ENCODE assay signal across 10 cellular contexts in the genomic region with DNA sequence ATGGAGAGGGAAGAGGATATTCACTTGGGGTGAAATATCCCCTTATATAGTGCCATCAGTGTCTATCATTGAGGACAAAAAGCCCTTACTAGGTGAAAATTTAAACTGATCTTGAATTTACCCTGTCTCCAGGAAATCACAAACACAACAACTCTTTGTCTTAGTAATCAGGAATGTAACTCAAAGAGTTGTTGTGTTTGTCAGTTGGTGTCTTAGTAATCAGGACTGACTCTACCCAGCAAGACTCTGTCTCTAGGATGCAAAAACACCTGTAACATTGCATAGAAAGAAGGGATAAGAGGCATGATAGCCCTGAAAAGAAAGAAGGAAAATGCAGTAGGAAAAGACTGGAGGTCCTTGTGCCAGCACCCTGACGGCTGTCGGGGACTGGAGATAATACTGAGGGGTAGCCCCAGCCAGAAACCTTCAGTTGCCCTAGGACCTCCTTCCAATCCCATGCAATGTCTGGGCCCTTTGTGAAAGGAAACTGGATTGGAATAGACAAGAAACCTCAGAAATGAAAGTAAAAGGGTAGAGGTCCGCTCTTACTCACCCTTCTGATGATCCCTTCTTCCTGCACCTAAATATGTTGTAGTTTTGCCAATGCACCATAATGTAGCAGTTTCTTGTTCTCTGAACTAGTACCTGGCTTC. TPM values are rescaled to one million over a fixed set of nuclear protein-coding genes. Genes with fewer than 3 reads are reported as not detected.
DNase-seq lines count a peak whose midpoint lies in the region; ATAC-seq, FAIRE-seq and TF ChIP-seq lines count a peak whose summit lies in the region.
"Had no signal": no experiment of that assay in that cellular context is flagged by ENCODE, and none has a peak within 500 bp of the region (broad histone marks: within the 10 kb centered on the region; RNA-seq: fewer than 3 reads in every experiment).

No MANE protein-coding gene starts in this region.

- peak; percentile 38 for FAIRE-seq in GM12891 (lab: Jason Lieb, UNC)
- FAIRE-seq: colon, G401.6 had no signal

- no peaks in the 10 kb centered on the region for H3K27me3 ChIP-seq in right cardiac atrium (ENCODE audit: control insufficient read depth, insufficient read depth)

- H3K4me3 ChIP-seq in OCI-LY7 (ENCODE audit: low read depth, low read length, poor library complexity, severe bottlenecking) (no peak overlapping the region), right cardiac atrium (ENCODE audit: low read length) (peak overlapping the region; percentile 27)

- CTCF ChIA-PET in OCI-LY7 (lab: Charles Lee; ENCODE audit: unreplicated experiment), result interaction anchor here (0.6 kb wide), 1 partner anchor 300 kb away, joined by 3 read pairs; no protein-coding TSS in a partner anchor

- WGBS in right cardiac atrium, result 65% methylated on average over 3 of the region's 3 CpGs

- POLR2A ChIA-PET in OCI-LY7 (lab: Charles Lee), result interaction anchor here (0.5 to 1.5 kb wide), 7 partner anchors 10 to 251 kb away, joined by 3 to 6 read pairs (median 4); a partner anchor contains a TSS

- H2AFZ ChIP-seq in OCI-LY7 (ENCODE audit: low read length), result no peak overlapping the region

- ATAC-seq in GM21515 (IDR thresholded peaks at IDR 0.05; ENCODE audit: unreplicated experiment), result peak; percentile 51
- ATAC-seq in right cardiac atrium, result peak; percentile 42 to 51

- H4K20me1 ChIP-seq in OCI-LY7 (ENCODE audit: insufficient read depth, low read length), result peaks cover 3% of the 10 kb centered on the region; the same call in 1 of the 2 replicates

- H3K79me2 ChIP-seq in OCI-LY7 (ENCODE audit: insufficient read depth, low read depth, low read length), result no peaks in the 10 kb centered on the region

- peaks cover 25% of the 10 kb centered on the region for H3K36me3 ChIP-seq in OCI-LY7 (ENCODE audit: insufficient read depth, low read length)

- H3K9me3 ChIP-seq in OCI-LY7 (ENCODE audit: low read length) (peaks cover 20% of the 10 kb centered on the region; the same call in 1 of the 2 replicates), right cardiac atrium (ENCODE audit: control insufficient read depth, low read length) (no peaks in the 10 kb centered on the region)

- no peaks in the 10 kb centered on the region for H3K4me1 ChIP-seq in OCI-LY7 (ENCODE audit: insufficient read depth, low read length, poor library complexity, severe bottlenecking)
- no peaks in the 10 kb centered on the region for H3K4me1 ChIP-seq in right cardiac atrium (ENCODE audit: control insufficient read depth, insufficient read depth, low read length)

- BruUV-seq in OCI-LY7 (replicated peaks; lab: Mats Ljungman, UMichigan), result no TSS peak

- TF ChIP-seq POLR2A in GM12891 (IDR thresholded peaks at IDR 0.05; ENCODE audit: low read depth, low read length), result no peak

- H3K27ac ChIP-seq in OCI-LY7 (ENCODE audit: low read depth, low read length, poor library complexity, severe bottlenecking), result no peak overlapping the region
- no peak overlapping the region for H3K27ac ChIP-seq in right cardiac atrium (ENCODE audit: low read length)

- H3K4me2 ChIP-seq in OCI-LY7 (ENCODE audit: low read length), result no peak overlapping the region

- peak; percentile 11; the same call in 1 of the 2 replicates for TF ChIP-seq CTCF in OCI-LY7 (conservative IDR thresholded peaks at IDR 0.05; ENCODE audit: low read length)

- DNase-seq in GM12891 (ENCODE audit: insufficient read length, low spot score) (no peak), OCI-LY7 (ENCODE audit: low spot score) (no peak), right cardiac atrium (no peak), UCSD-AML1 (lab: John Stamatoyannopoulos, UW; ENCODE audit: unreplicated experiment) (no peak), NCI-H524 treated with DMSO at 0.1 percent for 48 hours (lab: John Stamatoyannopoulos, UW) (no peak), NCI-H82 treated with DMSO at 0.1 percent for 48 hours (lab: John Stamatoyannopoulos, UW; ENCODE audit: unreplicated experiment) (no peak), NCI-H748 treated with DMSO at 0.1 percent for 48 hours (lab: John Stamatoyannopoulos, UW) (no peak)

- intact Hi-C loops in OCI-LY7 (cut with micrococcal nuclease; ENCODE audit: unreplicated experiment), result loop anchor here (1.0 kb wide), 1 partner anchor 128 kb away; no protein-coding TSS in a partner anchor
- intact Hi-C loops in right cardiac atrium (cut with DNase I), result no loop called here

- no peaks in the 10 kb centered on the region for H3K9me2 ChIP-seq in OCI-LY7 (ENCODE audit: insufficient read depth, low read length)

TF ChIP-seq in GM12891, 5 proteins besides CTCF, POLR2A, EP300 and RAD21:
- no peak for TF ChIP-seq SPI1 (IDR thresholded peaks at IDR 0.05; ENCODE audit: low read depth, low read length)
- no peak for TF ChIP-seq POLR2AphosphoS5 (IDR thresholded peaks at IDR 0.05; ENCODE audit: low read depth, low read length)
- no peak for TF ChIP-seq POU2F2 (IDR thresholded peaks at IDR 0.05; ENCODE audit: low read depth, low read length)
- no peak for TF ChIP-seq PAX5 (IDR thresholded peaks at IDR 0.05; ENCODE audit: insufficient read depth, low read length, severe bottlenecking)
- TF ChIP-seq TAF1 (IDR thresholded peaks at IDR 0.05; ENCODE audit: low read depth, low read length), result no peak

RNA-seq across cellular contexts. Expression of a gene that starts 45.3 kb away (rescaled TPM):
- polyA plus RNA-seq in GM12891 (2012; ENCODE audit: low read depth, missing spikeins), result 327 TPM
- 697 and 1,101 TPM in 2 replicates for total RNA-seq in OCI-LY7 (2014; rRNA removed; shearing (Covaris generic))
- total RNA-seq in OCI-LY7 (2022) (810 and 934 TPM in 2 replicates), right cardiac atrium (10 to 100 TPM; 26.3 to 53.4 (median 44.3) TPM)
- 98.3 TPM for polyA plus RNA-seq in right cardiac atrium

Comparison
In these comparisons a context has a peak if more than half of its experiments do, and no peak if none do; other contexts are left out.
1. RNA of a gene that starts 45.3 kb away (total RNA-seq): 697 to 1,101 TPM in OCI-LY7; 26.3 to 53.4 TPM in right cardiac atrium; every median in the first group is over 10 times any median in the second.